In genomic region chr4:48031802-48032525, GRCh38 we compare ENCODE assay signal across 16 cellular contexts. TPM values are rescaled to one million over a fixed set of nuclear protein-coding genes. Genes with fewer than 3 reads are reported as not detected.
DNase-seq lines count a peak whose midpoint lies in the region; TF ChIP-seq lines count a peak whose summit lies in the region.
"Had no signal": no experiment of that assay in that cellular context is flagged by ENCODE, and none has a peak within 500 bp of the region (broad histone marks: within the 10 kb centered on the region; RNA-seq: fewer than 3 reads in every experiment).

No MANE protein-coding gene starts in this region.

- H3K79me2 ChIP-seq in ACC112 (ENCODE audit: control insufficient read depth, insufficient read depth, low read length, unreplicated experiment) (no peaks in the 10 kb centered on the region), PC-9 (ENCODE audit: low read depth) (no peaks in the 10 kb centered on the region)

- no peaks in the 10 kb centered on the region for H3K9me3 ChIP-seq in PC-9 (ENCODE audit: insufficient read depth, low read depth)

- H3K4me1 ChIP-seq in ACC112 (ENCODE audit: control insufficient read depth, insufficient read depth, low read length, unreplicated experiment) (peaks cover 18% of the 10 kb centered on the region), PC-9 (replicated peaks; ENCODE audit: insufficient read depth) (peaks cover 20% of the 10 kb centered on the region)

- no peaks in the 10 kb centered on the region; the same call in none of the 2 replicates for H3F3A ChIP-seq in PC-9 (ENCODE audit: insufficient read depth, low read depth)

- H3K4me1 Mint-ChIP-seq in activated CD4-positive, alpha-beta memory T cell treated with anti-CD3 and anti-CD28 coated beads for 36 hours (ENCODE audit: low read depth) = peaks cover 48% of the 10 kb centered on the region

- DNase-seq in PC-9 (no peak), fibroblast of the conjunctiva (ENCODE audit: low read depth) (peak; percentile 34), myocyte (ENCODE audit: low read depth) (peak; percentile 78), NCI-H774 (lab: John Stamatoyannopoulos, UW) (no peak), NCI-H1694 (lab: John Stamatoyannopoulos, UW) (no peak)
- no peak for DNase-seq in effector CD4-positive, alpha-beta T cell
- no peak for DNase-seq in activated CD4-positive, alpha-beta memory T cell treated with anti-CD3 and anti-CD28 coated beads for 36 hours
- DNase-seq: activated CD4-positive, alpha-beta T cell treated with anti-CD3 and anti-CD28 coated beads for 48 hours; head of caudate nucleus; HFFc6; NCI-H1092 had no signal

- peaks cover 3% of the 10 kb centered on the region for H3K9me3 Mint-ChIP-seq in activated CD4-positive, alpha-beta memory T cell treated with anti-CD3 and anti-CD28 coated beads for 36 hours
- H3K9me3 Mint-ChIP-seq: activated T-helper 1 cell treated with anti-CD3 and anti-CD28 coated beads, Interleukin-12 subunit alpha, Interleukin-12 subunit beta, Interleukin-2, Interleukin-4 antibody, amounts not matched to agents 30 ng/mL and 10 ng/mL and 1 ng/mL, durations not matched to agents 14 hours and 24 hours and 36 hours; brain; HFFc6; T-helper 1 cell treated with Interleukin-12 subunit alpha and Interleukin-12 subunit beta and Interleukin-4 antibody, amounts not matched to agents 30 μg/mL and 1 μg/mL, for 36 hours had no signal

- H2AFZ ChIP-seq in ACC112 (ENCODE audit: low read length, unreplicated experiment) = no peak overlapping the region
- H2AFZ ChIP-seq in PC-9 = no peak overlapping the region

- POLR2A ChIA-PET in PC-9 (lab: Charles Lee; ENCODE audit: unreplicated experiment) = interaction anchor here (0.6 kb wide), 1 partner anchor 309 kb away, joined by 11 read pairs; the partner anchor contains the start of gene SLAIN2
- POLR2A ChIA-PET in activated CD4-positive, alpha-beta memory T cell treated with anti-CD3 and anti-CD28 coated beads for 36 hours (lab: Charles Lee) = no interaction called here

- H3K27ac ChIP-seq in ACC112 (ENCODE audit: low read depth, low read length) (peak overlapping the region; percentile 37; the same call in 1 of the 2 replicates), PC-9 (peak overlapping the region; percentile 77)

- peaks cover 2% of the 10 kb centered on the region for H3K36me3 Mint-ChIP-seq in activated CD4-positive, alpha-beta memory T cell treated with anti-CD3 and anti-CD28 coated beads for 36 hours
- H3K36me3 Mint-ChIP-seq: brain had no signal

- BruUV-seq in PC-9 (replicated peaks; lab: Mats Ljungman, UMichigan) = no TSS peak

- no peaks in the 10 kb centered on the region for H3K9me2 ChIP-seq in PC-9 (ENCODE audit: insufficient read depth)

- H3K27me3 Mint-ChIP-seq in activated CD4-positive, alpha-beta memory T cell treated with anti-CD3 and anti-CD28 coated beads for 36 hours = peaks cover 4% of the 10 kb centered on the region

- peak overlapping the region; percentile 30 for H3K4me2 ChIP-seq in PC-9

- H3K4me3 ChIP-seq in ACC112 (ENCODE audit: low read depth, low read length) (no peak overlapping the region), PC-9 (no peak overlapping the region)
- H3K4me3 ChIP-seq: lung had no signal

- no peak overlapping the region for H3K27ac Mint-ChIP-seq in activated CD4-positive, alpha-beta memory T cell treated with anti-CD3 and anti-CD28 coated beads for 36 hours
- H3K27ac Mint-ChIP-seq: activated T-helper 1 cell treated with anti-CD3 and anti-CD28 coated beads, Interleukin-12 subunit alpha, Interleukin-12 subunit beta, Interleukin-2, Interleukin-4 antibody, amounts not matched to agents 30 ng/mL and 10 ng/mL and 1 ng/mL, durations not matched to agents 14 hours and 24 hours and 36 hours; HFFc6; T-helper 1 cell treated with Interleukin-12 subunit alpha and Interleukin-12 subunit beta and Interleukin-4 antibody, amounts not matched to agents 30 μg/mL and 1 μg/mL, for 36 hours had no signal

- intact Hi-C loops in PC-9 (cut with micrococcal nuclease; ENCODE audit: unreplicated experiment) = no loop called here
- intact Hi-C loops in activated CD4-positive, alpha-beta memory T cell treated with anti-CD3 and anti-CD28 coated beads for 36 hours (cut with micrococcal nuclease) = loop anchor here (2.0 kb wide), 1 partner anchor 55 kb away; no protein-coding TSS in a partner anchor

- no peaks in the 10 kb centered on the region for H4K20me1 ChIP-seq in PC-9 (ENCODE audit: insufficient read depth)

- H3K36me3 ChIP-seq in ACC112 (ENCODE audit: insufficient read depth, low read length) = no peaks in the 10 kb centered on the region
- peaks cover 60% of the 10 kb centered on the region for H3K36me3 ChIP-seq in PC-9 (ENCODE audit: low read depth)

- no peak for TF ChIP-seq CTCF in PC-9 (conservative IDR thresholded peaks at IDR 0.05)

- CTCF ChIA-PET in PC-9 (lab: Charles Lee) = interaction anchor here (0.6 kb wide), 1 partner anchor 55 kb away, joined by 3 read pairs; no protein-coding TSS in a partner anchor
- CTCF ChIA-PET in activated CD4-positive, alpha-beta memory T cell treated with anti-CD3 and anti-CD28 coated beads for 36 hours (lab: Charles Lee) = interaction anchor here (0.8 to 5.7 kb wide), 7 partner anchors 15 to 288 kb away, joined by 3 to 87 read pairs (median 16); partner anchors contain the start of gene CORIN

- H3K27me3 ChIP-seq in ACC112 (ENCODE audit: insufficient read depth, low read length) = no peaks in the 10 kb centered on the region
- no peaks in the 10 kb centered on the region for H3K27me3 ChIP-seq in PC-9 (ENCODE audit: insufficient read depth, low read depth)

- H3K4me3 Mint-ChIP-seq in activated CD4-positive, alpha-beta memory T cell treated with anti-CD3 and anti-CD28 coated beads for 36 hours = no peak overlapping the region
- H3K4me3 Mint-ChIP-seq: activated T-helper 1 cell treated with anti-CD3 and anti-CD28 coated beads, Interleukin-12 subunit alpha, Interleukin-12 subunit beta, Interleukin-2, Interleukin-4 antibody, amounts not matched to agents 30 ng/mL and 10 ng/mL and 1 ng/mL, durations not matched to agents 14 hours and 24 hours and 36 hours; brain; HFFc6; T-helper 1 cell treated with Interleukin-12 subunit alpha and Interleukin-12 subunit beta and Interleukin-4 antibody, amounts not matched to agents 30 μg/mL and 1 μg/mL, for 36 hours had no signal

RNA-seq across cellular contexts. Expression of gene NIPAL1, which starts 15.4 kb away (rescaled TPM):
- total RNA-seq in PC-9 (2021) (7.0 and 8.2 TPM in 2 replicates), myocyte (0.27 and 3.1 TPM in 2 replicates)
- 0.59 TPM for polyA plus RNA-seq in myocyte (2012)
- 1 to 10 TPM; 1.3 to 1.9 TPM for total RNA-seq in activated CD4-positive, alpha-beta memory T cell treated with anti-CD3 and anti-CD28 coated beads for 36 hours

RNA-seq across cellular contexts. Expression of gene CNGA1, which starts 15.5 kb away (rescaled TPM):
- total RNA-seq in PC-9 (2021) (1.4 and 1.8 TPM in 2 replicates), myocyte (3.5 TPM in 1 of 2 replicates, not detected in the other)
- polyA plus RNA-seq in myocyte (2012) = 0.09 TPM
- total RNA-seq in activated CD4-positive, alpha-beta memory T cell treated with anti-CD3 and anti-CD28 coated beads for 36 hours = under 1 TPM in 1 of 2 experiments, not detected in 1; 0.70 TPM
- total RNA-seq: activated T-helper 1 cell treated with anti-CD3 and anti-CD28 coated beads, Interleukin-12 subunit alpha, Interleukin-12 subunit beta, Interleukin-2, Interleukin-4 antibody, amounts not matched to agents 30 ng/mL and 10 ng/mL and 1 ng/mL, durations not matched to agents 14 hours and 24 hours and 36 hours; HFFc6 had no signal

Comparison
In these comparisons a context has a peak if more than half of its experiments do, and no peak if none do; other contexts are left out.
1. DNase-seq: peak in fibroblast of the conjunctiva (single experiment) and myocyte (single experiment); none in PC-9 (0 of 2), effector CD4-positive, alpha-beta T cell (single experiment), NCI-H774 (single experiment), activated CD4-positive, alpha-beta memory T cell treated with anti-CD3 and anti-CD28 coated beads for 36 hours (single experiment) and NCI-H1694 (single experiment).